In the genomic region with DNA sequence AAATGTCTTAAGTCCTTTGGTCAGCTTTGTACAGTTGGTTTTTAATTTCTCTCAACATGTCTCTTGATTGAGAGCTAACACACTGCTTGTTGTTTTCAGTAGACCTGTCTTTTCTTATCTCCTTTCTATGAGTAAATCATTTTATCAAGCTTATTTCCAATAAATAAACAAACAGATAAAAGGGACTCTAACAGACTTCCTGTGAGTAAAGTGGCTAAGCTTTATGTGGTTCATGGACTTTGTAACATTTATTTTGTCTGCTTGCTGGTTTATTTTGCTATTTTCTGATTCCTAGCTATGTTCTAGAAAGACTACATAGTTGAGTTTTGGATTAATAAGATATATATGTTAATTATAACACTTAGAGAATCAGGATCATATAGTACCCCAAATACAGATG, we compare ENCODE assay signal across 9 cellular contexts. TPM values are rescaled to one million over a fixed set of nuclear protein-coding genes. Genes with fewer than 3 reads are reported as not detected.
"Had no signal": no experiment of that assay in that cellular context is flagged by ENCODE, and none has a peak within 500 bp of the region (broad histone marks: within the 10 kb centered on the region; RNA-seq: fewer than 3 reads in every experiment).

No MANE protein-coding gene starts in this region.

- H3K4me3 ChIP-seq: GM12878 had no signal

- DNase-seq: GDM1, GF-D8 had no signal

- ATAC-seq: GM12878 had no signal

- FAIRE-seq: G401.6, GM12878, GM12891, GM12892, GM18507, GM19239 had no signal

RNA-seq across cellular contexts. Expression of gene OR9A2, which starts 27.1 kb away (rescaled TPM):
- total RNA-seq: G401, GM12878 had no signal
- polyA plus RNA-seq: GM12878 had no signal

RNA-seq across cellular contexts. Expression of gene KEL, which starts 37.6 kb away (rescaled TPM):
- total RNA-seq: G401 had no signal

RNA-seq across cellular contexts. Expression of gene OR6V1, which starts 52.3 kb away (rescaled TPM):
- total RNA-seq: G401, GM12878 had no signal
- polyA plus RNA-seq: GM12878 had no signal
